Comparison of ENCODE assay signal across 8 cellular contexts in the genomic region with DNA sequence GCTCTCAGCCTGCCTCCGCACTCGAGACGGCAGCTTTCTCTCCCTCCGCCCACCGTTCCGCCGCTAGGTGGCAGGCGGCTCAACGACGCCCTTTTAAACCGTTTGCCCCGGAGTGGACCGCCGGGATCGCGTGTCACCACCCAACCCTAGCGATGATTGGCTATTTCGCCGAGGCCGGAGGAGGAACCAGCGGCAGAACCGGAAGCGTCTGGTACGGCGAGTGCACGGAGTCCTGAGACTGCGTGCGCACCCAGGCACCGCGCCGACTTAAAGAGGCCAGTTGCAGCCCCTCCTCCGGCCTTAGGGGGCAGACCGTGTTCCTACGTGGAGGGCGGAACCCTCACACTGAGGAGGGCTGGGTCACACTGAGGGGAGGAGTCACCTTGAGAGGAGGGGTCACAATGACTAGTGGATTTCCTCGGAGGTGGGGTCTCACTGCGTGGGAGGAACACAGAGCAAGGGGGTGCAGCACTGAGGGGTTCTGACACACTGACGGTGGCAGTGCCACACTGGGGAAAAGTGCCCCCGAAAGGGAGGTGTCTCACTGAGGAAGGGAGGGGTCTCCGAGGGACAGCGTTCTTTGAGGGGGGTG. TPM values are rescaled to one million over a fixed set of nuclear protein-coding genes. Genes with fewer than 3 reads are reported as not detected.
DNase-seq lines count a peak whose midpoint lies in the region; ATAC-seq and TF ChIP-seq lines count a peak whose summit lies in the region.

No MANE protein-coding gene starts in this region.

- TF ChIP-seq CTCF in AG09309 (IDR thresholded peaks at IDR 0.05; ENCODE audit: control insufficient read depth, insufficient read depth, low read depth, low read length, missing control alignments): peak; percentile 93
- peak; percentile 76 for TF ChIP-seq CTCF in activated B cell treated with CpG ODN at 0.5 μM for 24 hours (IDR thresholded peaks at IDR 0.05)
- TF ChIP-seq CTCF in spleen (IDR thresholded peaks at IDR 0.05 in 8 of 11, conservative IDR thresholded peaks at IDR 0.05 in 3 of 11): peak; percentile 96 to 99 (median 98)

- POLR2A ChIA-PET in activated B cell treated with CpG ODN at 0.5 μM for 24 hours (lab: Charles Lee): interaction anchor here (0.5 to 3.3 kb wide), 17 partner anchors 9 to 487 kb away, joined by 3 to 49 read pairs (median 5); a partner anchor contains a TSS

- H3K9me3 ChIP-seq in spleen: no peaks in the 10 kb centered on the region

- CTCF ChIA-PET in activated B cell treated with CpG ODN at 0.5 μM for 24 hours (lab: Charles Lee): interaction anchor here (0.7 to 3.5 kb wide), 22 partner anchors 9 to 279 kb away, joined by 3 to 41 read pairs (median 4); a partner anchor contains a TSS

- intact Hi-C loops in activated B cell treated with CpG ODN at 0.5 μM for 24 hours (cut with micrococcal nuclease): loop anchor here (1.0 to 5.0 kb wide), 14 partner anchors 15 to 488 kb away; a partner anchor contains a TSS
- intact Hi-C loops in spleen (cut with DNase I; ENCODE audit: low total_unique reads): loop anchor here (10.0 kb wide), 2 partner anchors 61 to 131 kb away; a partner anchor contains a TSS

- peak; percentile 89 for ATAC-seq in GM18909 (IDR thresholded peaks at IDR 0.05; ENCODE audit: poor library complexity, unreplicated experiment)
- ATAC-seq in HG03175 (IDR thresholded peaks at IDR 0.05; ENCODE audit: unreplicated experiment): peak; percentile 89
- ATAC-seq in activated B cell treated with CpG ODN at 0.5 μM for 24 hours (ENCODE audit: low read depth): peak; percentile 90

- no peaks in the 10 kb centered on the region for H3K27me3 ChIP-seq in spleen (replicated peaks in 1 of 7)

- peak overlapping the region; percentile 67 to 96 (median 90) for H3K27ac ChIP-seq in spleen

- peak overlapping the region; percentile 97 for H3K27ac Mint-ChIP-seq in activated B cell treated with CpG ODN at 0.5 μM for 24 hours

- H3K36me3 ChIP-seq in spleen: peaks cover 0 to 25% (median 16%) of the 10 kb centered on the region in 6 donors

- TF ChIP-seq POLR2A in spleen (IDR thresholded peaks at IDR 0.05): peak in 1 of 3 donors; percentile 34

- H3K27me3 Mint-ChIP-seq in activated B cell treated with CpG ODN at 0.5 μM for 24 hours: no peaks in the 10 kb centered on the region

- peak overlapping the region; percentile 51 for H3K4me3 ChIP-seq in AG09309 (ENCODE audit: control insufficient read depth, low read depth, low read length)
- peak overlapping the region; percentile 40 to 93 (median 76) for H3K4me3 ChIP-seq in spleen

- H3K4me3 Mint-ChIP-seq in activated B cell treated with CpG ODN at 0.5 μM for 24 hours: peak overlapping the region; percentile 97

- H3K9me3 Mint-ChIP-seq in activated B cell treated with CpG ODN at 0.5 μM for 24 hours: no peaks in the 10 kb centered on the region

- peaks cover 37% of the 10 kb centered on the region for H3K4me1 Mint-ChIP-seq in activated B cell treated with CpG ODN at 0.5 μM for 24 hours

- 0 to 1% (median 0%) methylated on average over 26 to 41 of the region's 41 CpGs for WGBS in spleen, 5 donors

- DNase-seq in AG09309 (ENCODE audit: low read depth) (peak; percentile 97), NCI-H2227 treated with DMSO at 0.1 percent for 48 hours (lab: John Stamatoyannopoulos, UW) (peak; percentile 96), activated B cell treated with CpG ODN at 0.5 μM for 24 hours (peak; percentile 95), inferior parietal cortex (ENCODE audit: extremely low spot score) (peak; percentile 99), spleen (peak; percentile 100)
- DNase-seq in central memory CD4-positive, alpha-beta T cell: peak; percentile 100

- peaks cover 28% of the 10 kb centered on the region for H3K36me3 Mint-ChIP-seq in activated B cell treated with CpG ODN at 0.5 μM for 24 hours (ENCODE audit: low read depth)

- H3K4me1 ChIP-seq in spleen: peaks cover 12 to 54% (median 42%) of the 10 kb centered on the region in 6 donors

RNA-seq across cellular contexts. Expression of a gene that starts 1.0 kb away (rescaled TPM):
- total RNA-seq in activated B cell treated with CpG ODN at 0.5 μM for 24 hours: 48.7 and 51.9 TPM in 2 replicates
- 10 to 100 TPM; 24.8 to 47.1 (median 31.8) TPM for total RNA-seq in spleen
- 10 to 100 TPM; 15.6 to 34.7 (median 22.7) TPM for polyA plus RNA-seq in spleen

RNA-seq across cellular contexts. Expression of a gene that starts 14.1 kb away (rescaled TPM):
- 118 and 125 TPM in 2 replicates for total RNA-seq in activated B cell treated with CpG ODN at 0.5 μM for 24 hours
- 100 to 1,000 TPM in 5 of 7 donors, 10 to 100 TPM in 2; 74.4 to 160 (median 127) TPM for total RNA-seq in spleen
- 100 to 1,000 TPM in 2 of 3 donors, 10 to 100 TPM in 1; 97.4 to 159 (median 115) TPM for polyA plus RNA-seq in spleen

RNA-seq across cellular contexts. Expression of a gene that starts 46.6 kb away (rescaled TPM):
- total RNA-seq in activated B cell treated with CpG ODN at 0.5 μM for 24 hours (27.5 and 28.0 TPM in 2 replicates), spleen (10 to 100 TPM; 24.2 to 44.9 (median 27.5) TPM)
- 10 to 100 TPM; 71.7 to 82.7 (median 82.7) TPM for polyA plus RNA-seq in spleen

RNA-seq across cellular contexts. Expression of a gene that starts 53.7 kb away (rescaled TPM):
- total RNA-seq in activated B cell treated with CpG ODN at 0.5 μM for 24 hours (8,247 and 9,516 TPM in 2 replicates), spleen (over 10,000 TPM in 5 of 7 donors, 1,000 to 10,000 TPM in 2; 5,541 to 28,996 (median 23,209) TPM)
- polyA plus RNA-seq in spleen: 100 to 1,000 TPM in 1 of 3 donors, 10 to 100 TPM in 1, not detected in 1; 42.1 to 285 TPM

RNA-seq across cellular contexts. Expression of a gene that starts 54.0 kb away (rescaled TPM):
- total RNA-seq in activated B cell treated with CpG ODN at 0.5 μM for 24 hours: 32.5 and 34.5 TPM in 2 replicates
- 10 to 100 TPM; 14.4 to 24.2 (median 20.8) TPM for total RNA-seq in spleen
- 10 to 100 TPM; 35.3 to 46.9 (median 37.0) TPM for polyA plus RNA-seq in spleen

Comparison
In these comparisons a context has a peak if more than half of its experiments do, and no peak if none do; other contexts are left out.
1. Peak in every context shown above with its lines: DNase-seq, ATAC-seq, H3K4me3 ChIP-seq and H3K27ac ChIP-seq.